8 cellular contexts compared by ENCODE assay signal in the genomic region with DNA sequence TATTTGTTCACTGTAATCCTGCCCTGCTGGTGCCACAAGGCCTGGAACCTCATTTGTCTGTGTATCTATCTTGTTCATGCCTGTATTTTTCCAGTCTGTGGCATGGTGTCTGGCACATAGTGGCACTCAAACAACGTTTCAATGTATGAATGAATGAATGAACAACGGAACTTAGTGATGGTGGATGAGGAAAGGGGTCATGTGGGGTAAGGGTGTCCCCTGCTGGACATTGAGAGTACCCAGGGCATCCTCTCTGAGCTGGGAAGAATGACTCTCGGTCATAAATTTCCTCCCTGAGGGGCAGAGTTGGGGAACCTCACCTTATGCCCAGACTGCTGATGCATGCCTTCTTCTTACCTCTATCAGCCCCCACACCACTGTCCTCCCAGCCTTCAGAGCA.
DNase-seq lines count a peak whose midpoint lies in the region; ATAC-seq, FAIRE-seq and TF ChIP-seq lines count a peak whose summit lies in the region.

No MANE protein-coding gene starts in this region.

- peak; percentile 65 for ATAC-seq in stimulated activated naive CD8-positive, alpha-beta T cell treated with anti-CD3 and anti-CD28 coated beads, Interleukin-15, Interleukin-2, amounts not matched to agents 100 U/mL and 50 U/mL, for 24 hours
- no peak for ATAC-seq in GM19351 (IDR thresholded peaks at IDR 0.05; ENCODE audit: unreplicated experiment)

- peak overlapping the region; percentile 58 for H3K27ac ChIP-seq in VCaP

- in situ Hi-C loops in KBM-7 (cut with MboI; ENCODE audit: low pct_unique_long_range_greater_than_20kb, low sequenced_read_pairs), result no loop called here

- no peak for FAIRE-seq in GM19239 (lab: Jason Lieb, UNC)

- peak; percentile 57 for TF ChIP-seq CTCF in VCaP (conservative IDR thresholded peaks at IDR 0.05)

- DNase-seq in NCI-H2171 treated with DMSO at 0.1 percent for 48 hours (lab: John Stamatoyannopoulos, UW) (peak; percentile 32), NCI-H2171 (lab: John Stamatoyannopoulos, UW) (no peak), KBM-7 (peak; percentile 66), fibroblast of the conjunctiva (ENCODE audit: low read depth) (peak; percentile 42), GM19239 (ENCODE audit: insufficient read length, low spot score) (no peak)
- DNase-seq in stimulated activated naive CD8-positive, alpha-beta T cell treated with anti-CD3 and anti-CD28 coated beads, Interleukin-15, Interleukin-2, amounts not matched to agents 100 U/mL and 50 U/mL, for 24 hours, result peak; percentile 44

Comparison
In these comparisons a context has a peak if more than half of its experiments do, and no peak if none do; other contexts are left out.
1. DNase-seq: peak in NCI-H2171 treated with DMSO at 0.1 percent for 48 hours (single experiment), KBM-7 (single experiment), fibroblast of the conjunctiva (single experiment) and stimulated activated naive CD8-positive, alpha-beta T cell treated with anti-CD3 and anti-CD28 coated beads, Interleukin-15, Interleukin-2, amounts not matched to agents 100 U/mL and 50 U/mL, for 24 hours (single experiment); none in NCI-H2171 (single experiment) and GM19239 (single experiment).